Comparison of ENCODE assay signal across 11 cellular contexts in genomic region chr13:75312884-75313520, GRCh38.
DNase-seq lines count a peak whose midpoint lies in the region; ATAC-seq and TF ChIP-seq lines count a peak whose summit lies in the region.
"Had no signal": no experiment of that assay in that cellular context is flagged by ENCODE, and none has a peak within 500 bp of the region (broad histone marks: within the 10 kb centered on the region; RNA-seq: fewer than 3 reads in every experiment).

No MANE protein-coding gene starts in this region.

- intact Hi-C loops in thyroid gland (cut with DNase I) = no loop called here

- H3K4me2 ChIP-seq in smooth muscle cell = no peak overlapping the region

- no peak overlapping the region for H2AFZ ChIP-seq in smooth muscle cell (ENCODE audit: low read depth)

- H3F3A ChIP-seq in smooth muscle cell (ENCODE audit: low read depth) = no peaks in the 10 kb centered on the region

- no peaks in the 10 kb centered on the region for H3K4me1 ChIP-seq in smooth muscle cell (ENCODE audit: low read depth)
- H3K4me1 ChIP-seq in thyroid gland = no peaks in the 10 kb centered on the region

- H3K9me3 ChIP-seq in smooth muscle cell (replicated peaks; ENCODE audit: low read depth) (no peaks in the 10 kb centered on the region), thyroid gland (no peaks in the 10 kb centered on the region)
- H3K9me3 ChIP-seq: right atrium auricular region had no signal

- H3K4me3 ChIP-seq in smooth muscle cell = no peak overlapping the region
- no peak overlapping the region for H3K4me3 ChIP-seq in thyroid gland (replicated peaks in 1 of 3)
- H3K4me3 ChIP-seq: right atrium auricular region had no signal

- DNase-seq in activated CD8-positive, alpha-beta memory T cell treated with anti-CD3 and anti-CD28 coated beads, Interleukin-2, amount 50 U/mL, for 48 hours = peak; percentile 74
- peak; percentile 34 to 36 for DNase-seq in stimulated activated CD4-positive, alpha-beta T cell treated with anti-CD3 and anti-CD28 coated beads, Interleukin-2, amount 100 ng/mL, for 48 hours
- no peak for DNase-seq in ACHN
- DNase-seq in smooth muscle cell (lab: John Stamatoyannopoulos, UW; ENCODE audit: unreplicated experiment) = no peak
- DNase-seq in thyroid gland = no peak
- DNase-seq in NCI-H1694 (lab: John Stamatoyannopoulos, UW) = no peak
- DNase-seq: left ventricle myocardium superior, NCI-H510A treated with DMSO at 0.1 percent for 48 hours had no signal

- no peak for TF ChIP-seq CTCF in smooth muscle cell (IDR thresholded peaks at IDR 0.05; ENCODE audit: borderline replicate concordance, insufficient read depth, poor library complexity, severe bottlenecking)
- TF ChIP-seq CTCF in thyroid gland (IDR thresholded peaks at IDR 0.05) = no peak

- WGBS in smooth muscle cell (ENCODE audit: low lambda C conversion rate) = 96% methylated on average over 2 of the region's 2 CpGs
- WGBS in thyroid gland, 2 donors = 95 to 98% methylated on average over 2 of the region's 2 CpGs

- no peak overlapping the region for H3K9ac ChIP-seq in smooth muscle cell (ENCODE audit: low read depth)

- H3K27ac ChIP-seq in smooth muscle cell (ENCODE audit: low read depth) (no peak overlapping the region), thyroid gland (no peak overlapping the region)
- H3K27ac ChIP-seq: right atrium auricular region had no signal

- no peaks in the 10 kb centered on the region for H3K79me2 ChIP-seq in smooth muscle cell (ENCODE audit: low read depth)

- ATAC-seq in GM19452 (IDR thresholded peaks at IDR 0.05; ENCODE audit: unreplicated experiment) (peak; percentile 66), HG03342 (IDR thresholded peaks at IDR 0.05; ENCODE audit: unreplicated experiment) (peak; percentile 55)
- ATAC-seq: left ventricle myocardium superior had no signal

- H3K27me3 ChIP-seq in smooth muscle cell (ENCODE audit: low read depth) (no peaks in the 10 kb centered on the region), thyroid gland (no peaks in the 10 kb centered on the region)
- H3K27me3 ChIP-seq: right atrium auricular region had no signal

- H3K36me3 ChIP-seq in smooth muscle cell (ENCODE audit: low read depth) (no peaks in the 10 kb centered on the region), thyroid gland (peaks cover 0 to 5% of the 10 kb centered on the region in 2 donors)

- TF ChIP-seq POLR2A in thyroid gland (IDR thresholded peaks at IDR 0.05) = no peak

- in situ Hi-C loops in ACHN (cut with HindIII; ENCODE audit: low pct_ligation_motif_present, low pct_unique_long_range_greater_than_20kb, low sequenced_read_pairs) = no loop called here

- no peaks in the 10 kb centered on the region for H4K20me1 ChIP-seq in smooth muscle cell (ENCODE audit: low read depth)

Comparison
In these comparisons a context has a peak if more than half of its experiments do, and no peak if none do; other contexts are left out.
1. DNase-seq: peak in activated CD8-positive, alpha-beta memory T cell treated with anti-CD3 and anti-CD28 coated beads, Interleukin-2, amount 50 U/mL, for 48 hours (single experiment) and stimulated activated CD4-positive, alpha-beta T cell treated with anti-CD3 and anti-CD28 coated beads, Interleukin-2, amount 100 ng/mL, for 48 hours (2 of 2); none in ACHN (single experiment), smooth muscle cell (single experiment), thyroid gland (0 of 2) and NCI-H1694 (single experiment).